Comparison of ENCODE assay signal across 12 cellular contexts in genomic region chr9:81559741-81560140, GRCh38.
DNase-seq lines count a peak whose midpoint lies in the region; ATAC-seq and TF ChIP-seq lines count a peak whose summit lies in the region.
"Had no signal": no experiment of that assay in that cellular context is flagged by ENCODE, and none has a peak within 500 bp of the region (broad histone marks: within the 10 kb centered on the region; RNA-seq: fewer than 3 reads in every experiment).

No MANE protein-coding gene starts in this region.

- peak overlapping the region in 1 of 2 experiments; percentile 42 for H2BK12ac ChIP-seq in mesenchymal stem cell (ENCODE audit: low read length in 2 of 2)

- peak overlapping the region; percentile 95 for H3K27ac ChIP-seq in mesenchymal stem cell (ENCODE audit: low read length, poor library complexity, severe bottlenecking)

- H3K4me3 ChIP-seq in cardiac fibroblast (replicated peaks in 1 of 2; ENCODE audit: low read depth in 2 of 2, low read length in 2 of 2) (no peak overlapping the region), mesenchymal stem cell (ENCODE audit: insufficient read depth in 1 of 2, low read depth in 1 of 2, low read length in 2 of 2) (no peak overlapping the region)

- peak overlapping the region in 1 of 2 experiments; percentile 85 for H3K18ac ChIP-seq in mesenchymal stem cell (ENCODE audit: low read depth in 1 of 2, low read length in 2 of 2)

- H2BK5ac ChIP-seq in mesenchymal stem cell (ENCODE audit: low read depth, low read length, poor library complexity, severe bottlenecking): peak overlapping the region; percentile 74

- H3K36me3 ChIP-seq in mesenchymal stem cell (ENCODE audit: control insufficient read depth in 1 of 2, insufficient read depth in 2 of 2, low read depth in 1 of 2, low read length in 2 of 2): no peaks in the 10 kb centered on the region

- peak overlapping the region; percentile 93 for H2BK120ac ChIP-seq in mesenchymal stem cell (ENCODE audit: low read depth, low read length)

- H3K9me3 ChIP-seq in mesenchymal stem cell (ENCODE audit: control insufficient read depth, low read length): no peaks in the 10 kb centered on the region

- H3K4ac ChIP-seq in mesenchymal stem cell (ENCODE audit: low read depth in 1 of 2, low read length in 2 of 2): peak overlapping the region in 1 of 2 experiments; percentile 73

- peak overlapping the region; percentile 45 for H4K91ac ChIP-seq in mesenchymal stem cell (ENCODE audit: low read length)

- ATAC-seq in GM18505 (IDR thresholded peaks at IDR 0.05; ENCODE audit: unreplicated experiment) (no peak), HG03025 (IDR thresholded peaks at IDR 0.05; ENCODE audit: low FRiP score, unreplicated experiment) (no peak), GM18868 (IDR thresholded peaks at IDR 0.05; ENCODE audit: unreplicated experiment) (no peak)
- ATAC-seq: activated naive CD8-positive, alpha-beta T cell treated with anti-CD3 and anti-CD28 coated beads, Interleukin-2, amount 50 U/mL, for 24 hours; naive thymus-derived CD4-positive, alpha-beta T cell had no signal

- H3K4me1 ChIP-seq in mesenchymal stem cell (ENCODE audit: control insufficient read depth, insufficient read depth, low read depth, low read length): peaks cover 16% of the 10 kb centered on the region

- no peak for TF ChIP-seq POLR2A in GM18505 (IDR thresholded peaks at IDR 0.05; ENCODE audit: borderline replicate concordance, extremely low read depth, insufficient read depth, insufficient read length)

- no peak overlapping the region for H2AK5ac ChIP-seq in mesenchymal stem cell (ENCODE audit: low read length, severe bottlenecking)

- no peak overlapping the region for H4K8ac ChIP-seq in mesenchymal stem cell (ENCODE audit: low read length)

- H3K27me3 ChIP-seq in mesenchymal stem cell (ENCODE audit: control insufficient read depth in 1 of 2, insufficient read depth in 1 of 2, low read length in 2 of 2): peaks cover 0 to 25% of the 10 kb centered on the region in 2 experiments

- no peak overlapping the region for H3K14ac ChIP-seq in mesenchymal stem cell (ENCODE audit: low read length in 2 of 2)

- peak overlapping the region; percentile 34 for H3K9ac ChIP-seq in mesenchymal stem cell (ENCODE audit: low read length)

- no peak overlapping the region for H2BK15ac ChIP-seq in mesenchymal stem cell (ENCODE audit: low read depth, poor library complexity, severe bottlenecking)

- no peak overlapping the region for H3K4me2 ChIP-seq in mesenchymal stem cell (ENCODE audit: low read length, poor library complexity, severe bottlenecking)

- 0% methylated on average over 2 of the region's 4 CpGs for WGBS in mesenchymal stem cell

- no peak overlapping the region for H2AFZ ChIP-seq in mesenchymal stem cell (ENCODE audit: low read depth, low read length)

- no peaks in the 10 kb centered on the region for H3K79me1 ChIP-seq in mesenchymal stem cell (replicated peaks; ENCODE audit: low read length, poor library complexity, severe bottlenecking)

- TF ChIP-seq CTCF in cardiac fibroblast (IDR thresholded peaks at IDR 0.05; ENCODE audit: low read depth, low read length): no peak

- peak; percentile 72 for DNase-seq in AG08396 (ENCODE audit: low spot score)
- peak; percentile 96 for DNase-seq in LHCN-M2 (ENCODE audit: low read depth)
- peak; percentile 90 to 94 for DNase-seq in cardiac fibroblast (ENCODE audit: low read depth in 2 of 2)
- peak; percentile 96 for DNase-seq in mesenchymal stem cell
- DNase-seq in NCI-H526 (lab: John Stamatoyannopoulos, UW): no peak
- DNase-seq: activated CD4-positive, alpha-beta T cell treated with anti-CD3 and anti-CD28 coated beads, Interleukin-2, amount 10 ng/mL, durations not matched to agents 24 days and 14 days; activated naive CD8-positive, alpha-beta T cell treated with anti-CD3 and anti-CD28 coated beads, Interleukin-2, amount 50 U/mL, for 24 hours; naive thymus-derived CD4-positive, alpha-beta T cell; NCI-H1436 treated with DMSO at 0.1 percent for 48 hours had no signal

- no peak overlapping the region for H3K23ac ChIP-seq in mesenchymal stem cell (ENCODE audit: low read length in 2 of 2)

Comparison
In these comparisons a context has a peak if more than half of its experiments do, and no peak if none do; other contexts are left out.
1. DNase-seq: peak in AG08396 (single experiment), LHCN-M2 (single experiment), cardiac fibroblast (2 of 2) and mesenchymal stem cell (single experiment); none in NCI-H526 (0 of 2).